In genomic region chr13:99315186-99315585, GRCh38 we compare ENCODE assay signal across 16 cellular contexts. TPM values are rescaled to one million over a fixed set of nuclear protein-coding genes. Genes with fewer than 3 reads are reported as not detected.
DNase-seq lines count a peak whose midpoint lies in the region; ATAC-seq and TF ChIP-seq lines count a peak whose summit lies in the region.
"Had no signal": no experiment of that assay in that cellular context is flagged by ENCODE, and none has a peak within 500 bp of the region (broad histone marks: within the 10 kb centered on the region; RNA-seq: fewer than 3 reads in every experiment).

No MANE protein-coding gene starts in this region.

- H3K27ac ChIP-seq in fibroblast of lung (ENCODE audit: insufficient read depth, low read length), result peak overlapping the region; percentile 36
- H3K27ac ChIP-seq: psoas muscle, tibial artery had no signal

- no peaks in the 10 kb centered on the region for H3K36me3 ChIP-seq in fibroblast of lung (ENCODE audit: control insufficient read depth, insufficient read depth, low read length)

- H3K9me3 Mint-ChIP-seq in activated T-cell treated with anti-CD3 and anti-CD28 coated beads, Interleukin-2, amount 50 U/mL, for 24 hours, result no peaks in the 10 kb centered on the region
- H3K9me3 Mint-ChIP-seq in activated T-helper 1 cell treated with anti-CD3 and anti-CD28 coated beads, Interleukin-12 subunit alpha, Interleukin-12 subunit beta, Interleukin-2, Interleukin-4 antibody, amounts not matched to agents 30 ng/mL and 10 ng/mL and 1 ng/mL, durations not matched to agents 14 hours and 24 hours and 36 hours, result no peaks in the 10 kb centered on the region

- peak; percentile 60 for ATAC-seq in stimulated activated naive CD8-positive, alpha-beta T cell treated with anti-CD3 and anti-CD28 coated beads, Interleukin-15, Interleukin-2, amounts not matched to agents 100 U/mL and 50 U/mL, for 24 hours
- ATAC-seq: psoas muscle had no signal

- H3K36me3 Mint-ChIP-seq in activated T-cell treated with anti-CD3 and anti-CD28 coated beads, Interleukin-2, amount 50 U/mL, for 24 hours (ENCODE audit: low read depth), result peaks cover 68% of the 10 kb centered on the region
- H3K36me3 Mint-ChIP-seq in activated T-helper 1 cell treated with anti-CD3 and anti-CD28 coated beads, Interleukin-12 subunit alpha, Interleukin-12 subunit beta, Interleukin-2, Interleukin-4 antibody, amounts not matched to agents 30 ng/mL and 10 ng/mL and 1 ng/mL, durations not matched to agents 14 hours and 24 hours and 36 hours (ENCODE audit: low read depth), result peaks cover 38% of the 10 kb centered on the region

- H3K27me3 ChIP-seq in fibroblast of lung (ENCODE audit: control insufficient read depth, insufficient read depth, low read length), result no peaks in the 10 kb centered on the region
- H3K27me3 ChIP-seq: esophagus muscularis mucosa, tibial artery had no signal

- H3K4me1 Mint-ChIP-seq in activated T-cell treated with anti-CD3 and anti-CD28 coated beads, Interleukin-2, amount 50 U/mL, for 24 hours (ENCODE audit: low read depth), result peaks cover 88% of the 10 kb centered on the region
- H3K4me1 Mint-ChIP-seq in activated T-helper 1 cell treated with anti-CD3 and anti-CD28 coated beads, Interleukin-12 subunit alpha, Interleukin-12 subunit beta, Interleukin-2, Interleukin-4 antibody, amounts not matched to agents 30 ng/mL and 10 ng/mL and 1 ng/mL, durations not matched to agents 14 hours and 24 hours and 36 hours (ENCODE audit: low read depth), result peaks cover 83% of the 10 kb centered on the region

- peak overlapping the region; percentile 69 for H3K4me3 Mint-ChIP-seq in activated T-cell treated with anti-CD3 and anti-CD28 coated beads, Interleukin-2, amount 50 U/mL, for 24 hours
- peak overlapping the region; percentile 57 for H3K4me3 Mint-ChIP-seq in activated T-helper 1 cell treated with anti-CD3 and anti-CD28 coated beads, Interleukin-12 subunit alpha, Interleukin-12 subunit beta, Interleukin-2, Interleukin-4 antibody, amounts not matched to agents 30 ng/mL and 10 ng/mL and 1 ng/mL, durations not matched to agents 14 hours and 24 hours and 36 hours

- peak overlapping the region; percentile 99 for H3K27ac Mint-ChIP-seq in activated T-cell treated with anti-CD3 and anti-CD28 coated beads, Interleukin-2, amount 50 U/mL, for 24 hours
- peak overlapping the region; percentile 96 for H3K27ac Mint-ChIP-seq in activated T-helper 1 cell treated with anti-CD3 and anti-CD28 coated beads, Interleukin-12 subunit alpha, Interleukin-12 subunit beta, Interleukin-2, Interleukin-4 antibody, amounts not matched to agents 30 ng/mL and 10 ng/mL and 1 ng/mL, durations not matched to agents 14 hours and 24 hours and 36 hours

- H3K4me3 ChIP-seq in fibroblast of lung (replicated peaks in 1 of 4; ENCODE audit: control extremely low read depth in 1 of 4, insufficient read depth in 1 of 4, low read depth in 3 of 4, low read length in 4 of 4), result no peak overlapping the region
- H3K4me3 ChIP-seq: esophagus muscularis mucosa, psoas muscle, tibial artery had no signal

- H3K9ac ChIP-seq in fibroblast of lung (ENCODE audit: insufficient read depth, low read length), result no peak overlapping the region

- no peaks in the 10 kb centered on the region for H3K9me3 ChIP-seq in fibroblast of lung (ENCODE audit: control insufficient read depth, insufficient read depth, low read depth, low read length)
- H3K9me3 ChIP-seq: esophagus muscularis mucosa, psoas muscle, tibial artery had no signal

- TF ChIP-seq CTCF in fibroblast of lung (conservative IDR thresholded peaks at IDR 0.05 in 1 of 2, IDR thresholded peaks at IDR 0.05 in 1 of 2; ENCODE audit: low read depth in 1 of 2, low read length in 2 of 2), result no peak

- intact Hi-C loops in activated T-helper 1 cell treated with anti-CD3 and anti-CD28 coated beads, Interleukin-12 subunit alpha, Interleukin-12 subunit beta, Interleukin-2, Interleukin-4 antibody, amounts not matched to agents 30 ng/mL and 10 ng/mL and 1 ng/mL, durations not matched to agents 14 hours and 24 hours and 36 hours (cut with micrococcal nuclease), result loop anchor here (1.0 to 2.0 kb wide), 9 partner anchors 8 to 404 kb away; partner anchors contain the start of gene GPR183

- H3K4me2 ChIP-seq in fibroblast of lung (ENCODE audit: extremely low read depth, insufficient read depth, low read length), result no peak overlapping the region

- H3K4me1 ChIP-seq in fibroblast of lung (ENCODE audit: control insufficient read depth, extremely low read depth, insufficient read depth, low read length), result peaks cover 6% of the 10 kb centered on the region

- no peaks in the 10 kb centered on the region for H3K79me2 ChIP-seq in fibroblast of lung (ENCODE audit: control insufficient read depth, insufficient read depth, low read length)

- no peak overlapping the region for H2AFZ ChIP-seq in fibroblast of lung (ENCODE audit: low read length)

- no peaks in the 10 kb centered on the region for H3K27me3 Mint-ChIP-seq in activated T-cell treated with anti-CD3 and anti-CD28 coated beads, Interleukin-2, amount 50 U/mL, for 24 hours
- no peaks in the 10 kb centered on the region for H3K27me3 Mint-ChIP-seq in activated T-helper 1 cell treated with anti-CD3 and anti-CD28 coated beads, Interleukin-12 subunit alpha, Interleukin-12 subunit beta, Interleukin-2, Interleukin-4 antibody, amounts not matched to agents 30 ng/mL and 10 ng/mL and 1 ng/mL, durations not matched to agents 14 hours and 24 hours and 36 hours (ENCODE audit: insufficient read depth)

- no peak for DNase-seq in activated T-cell treated with anti-CD3 and anti-CD28 coated beads, Interleukin-2, amount 50 U/mL, for 24 hours
- no peak for DNase-seq in activated T-cell treated with anti-CD3 and anti-CD28 coated beads, Interleukin-2, amount 50 U/mL, for 48 hours
- no peak for DNase-seq in activated T-helper 1 cell treated with anti-CD3 and anti-CD28 coated beads, Interleukin-12 subunit alpha, Interleukin-12 subunit beta, Interleukin-2, Interleukin-4 antibody, amounts not matched to agents 30 ng/mL and 10 ng/mL and 1 ng/mL, durations not matched to agents 14 hours and 24 hours and 36 hours (ENCODE audit: low spot score)
- DNase-seq in fibroblast of lung (ENCODE audit: low read depth in 2 of 2), result no peak
- DNase-seq in stimulated activated naive CD8-positive, alpha-beta T cell treated with anti-CD3 and anti-CD28 coated beads, Interleukin-15, Interleukin-2, amounts not matched to agents 100 U/mL and 50 U/mL, for 24 hours, result no peak
- no peak for DNase-seq in SIG-M5 (lab: John Stamatoyannopoulos, UW)
- DNase-seq in RKO (ENCODE audit: low spot score), result no peak
- DNase-seq in NCI-H748 treated with DMSO at 0.1 percent for 48 hours (lab: John Stamatoyannopoulos, UW), result no peak
- DNase-seq: aorta, Calu3, GDM1, NCI-H1694, psoas muscle, tibial artery had no signal

- H4K20me1 ChIP-seq in fibroblast of lung (ENCODE audit: control insufficient read depth, extremely low read depth, insufficient read depth, low read length), result no peaks in the 10 kb centered on the region

RNA-seq across cellular contexts. Expression of gene GPR183, which starts 8.0 kb away (rescaled TPM):
- total RNA-seq in activated T-helper 1 cell treated with anti-CD3 and anti-CD28 coated beads, Interleukin-12 subunit alpha, Interleukin-12 subunit beta, Interleukin-2, Interleukin-4 antibody, amounts not matched to agents 30 ng/mL and 10 ng/mL and 1 ng/mL, durations not matched to agents 14 hours and 24 hours and 36 hours, result 22.6 and 23.6 TPM in 2 replicates
- not detected in 2 replicates for total RNA-seq in fibroblast of lung
- polyA plus RNA-seq in fibroblast of lung, result 0.03 and 0.27 TPM in 2 replicates
- polyA plus RNA-seq in fibroblast of lung (2012), result 0.07 TPM in 1 of 2 replicates, not detected in the other
- not detected in 2 replicates for polyA minus RNA-seq in fibroblast of lung (ENCODE audit: low replicate concordance)
- total RNA-seq: Calu3 had no signal

RNA-seq across cellular contexts. Expression of gene GPR18, which starts 57.0 kb away (rescaled TPM):
- 12.0 and 15.9 TPM in 2 replicates for total RNA-seq in activated T-helper 1 cell treated with anti-CD3 and anti-CD28 coated beads, Interleukin-12 subunit alpha, Interleukin-12 subunit beta, Interleukin-2, Interleukin-4 antibody, amounts not matched to agents 30 ng/mL and 10 ng/mL and 1 ng/mL, durations not matched to agents 14 hours and 24 hours and 36 hours
- not detected in 2 replicates for total RNA-seq in fibroblast of lung
- not detected in 2 replicates for polyA plus RNA-seq in fibroblast of lung
- not detected in 2 replicates for polyA plus RNA-seq in fibroblast of lung (2012)
- polyA minus RNA-seq in fibroblast of lung (ENCODE audit: low replicate concordance), result not detected in 2 replicates
- total RNA-seq: Calu3, esophagus muscularis mucosa, NCI-H460 had no signal

Comparison
In these comparisons a context has a peak if more than half of its experiments do, and no peak if none do; other contexts are left out.
1. RNA of gene GPR183, which starts 8.0 kb away (total RNA-seq): 22.6 to 23.6 TPM in activated T-helper 1 cell treated with anti-CD3 and anti-CD28 coated beads, Interleukin-12 subunit alpha, Interleukin-12 subunit beta, Interleukin-2, Interleukin-4 antibody, amounts not matched to agents 30 ng/mL and 10 ng/mL and 1 ng/mL, durations not matched to agents 14 hours and 24 hours and 36 hours; not detected in fibroblast of lung; every median in the first group is over 10 times any median in the second.
2. RNA of gene GPR18, which starts 57.0 kb away (total RNA-seq): 12.0 to 15.9 TPM in activated T-helper 1 cell treated with anti-CD3 and anti-CD28 coated beads, Interleukin-12 subunit alpha, Interleukin-12 subunit beta, Interleukin-2, Interleukin-4 antibody, amounts not matched to agents 30 ng/mL and 10 ng/mL and 1 ng/mL, durations not matched to agents 14 hours and 24 hours and 36 hours; not detected in fibroblast of lung; every median in the first group is over 10 times any median in the second.